Comparison of ENCODE assay signal across 10 cellular contexts in the genomic region with DNA sequence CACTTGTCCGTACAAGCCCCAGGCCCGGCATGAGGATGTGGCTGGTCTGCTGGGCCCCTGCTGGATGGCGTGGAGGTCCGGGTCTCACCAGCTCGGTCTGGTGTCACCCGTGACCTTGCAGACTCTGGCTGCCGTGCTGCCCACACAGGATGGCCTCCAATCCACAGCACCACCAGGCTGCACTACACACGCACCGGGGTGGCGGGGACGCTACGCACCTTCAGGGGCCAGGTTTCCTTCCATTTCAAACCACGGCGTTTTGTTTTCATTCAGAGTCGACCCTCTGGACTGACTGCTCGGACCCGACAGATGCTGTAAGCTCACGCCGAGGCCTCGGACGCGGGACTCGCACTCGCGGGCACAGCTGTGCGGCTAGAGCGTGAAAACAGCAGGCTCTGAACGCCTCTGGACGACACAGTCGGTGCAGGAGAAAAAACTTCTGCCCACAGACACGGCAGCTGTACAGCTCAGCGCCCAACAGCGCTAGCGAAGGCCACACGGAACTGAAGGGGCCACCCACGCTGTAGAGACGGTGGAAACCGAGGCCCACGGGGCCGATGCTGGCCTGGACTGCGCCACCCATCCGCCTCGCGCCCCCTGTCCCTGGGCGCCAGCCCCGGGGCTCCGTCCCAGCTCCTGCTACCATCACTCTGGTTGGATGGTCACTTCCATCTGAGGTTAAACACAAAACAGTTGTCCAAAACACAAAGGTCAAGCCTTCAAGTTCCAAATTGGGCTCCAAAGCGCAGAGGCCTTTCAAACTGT.
"Had no signal": no experiment of that assay in that cellular context is flagged by ENCODE, and none has a peak within 500 bp of the region (broad histone marks: within the 10 kb centered on the region; RNA-seq: fewer than 3 reads in every experiment).

No MANE protein-coding gene starts in this region.

- DNase-seq: activated CD4-positive, alpha-beta memory T cell treated with anti-CD3 and anti-CD28 coated beads, Interleukin-2, amount 10 ng/mL, durations not matched to agents 7 days and 5 days; activated CD4-positive, CD25-positive, alpha-beta regulatory T cell treated with anti-CD3 and anti-CD28 coated beads, Interleukin-2, amount 50 U/mL, for 72 hours; activated CD8-positive, alpha-beta memory T cell treated with anti-CD3 and anti-CD28 coated beads, Interleukin-2, amount 50 U/mL, for 4 hours; activated naive CD4-positive, alpha-beta T cell; activated naive CD8-positive, alpha-beta T cell treated with anti-CD3 and anti-CD28 coated beads, Interleukin-2, amount 50 U/mL, for 24 hours; mesendoderm; T-helper 9 cell had no signal

- H3K4me1 ChIP-seq: left lung, upper lobe of right lung had no signal

- H3K27ac ChIP-seq: left lung, upper lobe of right lung had no signal

- H3K4me3 ChIP-seq: left lung, upper lobe of right lung had no signal

- H3K36me3 ChIP-seq: esophagus muscularis mucosa, left lung, upper lobe of right lung had no signal

- H3K9me3 ChIP-seq: esophagus muscularis mucosa, left lung, upper lobe of right lung had no signal

- ATAC-seq: activated naive CD8-positive, alpha-beta T cell treated with anti-CD3 and anti-CD28 coated beads, Interleukin-2, amount 50 U/mL, for 24 hours had no signal

- H3K27me3 ChIP-seq: esophagus muscularis mucosa, left lung, upper lobe of right lung had no signal
